In genomic region chr14:93936926-93937325, GRCh38 we compare ENCODE assay signal across 20 cellular contexts. TPM values are rescaled to one million over a fixed set of nuclear protein-coding genes. Genes with fewer than 3 reads are reported as not detected.
A peak's percentile ranks its signal among the peaks of the same experiment; 100 is the strongest.
DNase-seq lines count a peak whose midpoint lies in the region; ATAC-seq and TF ChIP-seq lines count a peak whose summit lies in the region.
"Had no signal": no experiment of that assay in that cellular context is flagged by ENCODE, and none has a peak within 500 bp of the region (broad histone marks: within the 10 kb centered on the region; RNA-seq: fewer than 3 reads in every experiment).

No MANE protein-coding gene starts in this region.

- POLR2A ChIA-PET in RWPE1 (lab: Yijun Ruan, JAX; ENCODE audit: low non-redundant PET): interaction anchor here (0.9 kb wide), 1 partner anchor 9 kb away, joined by 3 read pairs; no protein-coding TSS in a partner anchor

- 80% methylated on average over 6 of the region's 6 CpGs for WGBS in mammary epithelial cell (ENCODE audit: low coverage, missing lambda C conversion rate)
- 83% methylated on average over 6 of the region's 6 CpGs for WGBS in esophagus muscularis mucosa
- WGBS in psoas muscle, 3 donors: 82 to 88% (median 84%) methylated on average over 6 of the region's 6 CpGs
- WGBS in esophagus squamous epithelium, 2 donors: 64 to 78% methylated on average over 3 of the region's 6 CpGs

- dilution Hi-C loops in mammary epithelial cell (cut with HindIII; ENCODE audit: low sequenced_read_pairs): loop anchor here (5.0 kb wide), 1 partner anchor 80 kb away; no protein-coding TSS in a partner anchor

- TF ChIP-seq CTCF in RWPE1 (conservative IDR thresholded peaks at IDR 0.05; ENCODE audit: low read depth) (no peak), mammary epithelial cell (conservative IDR thresholded peaks at IDR 0.05 in 1 of 2, IDR thresholded peaks at IDR 0.05 in 1 of 2; ENCODE audit: extremely low read depth in 1 of 2, insufficient read depth in 1 of 2, low read depth in 1 of 2, low read length in 2 of 2) (no peak), esophagus muscularis mucosa (IDR thresholded peaks at IDR 0.05) (no peak), psoas muscle (IDR thresholded peaks at IDR 0.05) (no peak), esophagus squamous epithelium (IDR thresholded peaks at IDR 0.05) (no peak)

- peak overlapping the region; percentile 26 for H3K9ac ChIP-seq in mammary epithelial cell (ENCODE audit: insufficient read depth, low read length)
- H3K9ac ChIP-seq: BLaER1 had no signal

- no peak for TF ChIP-seq EP300 in esophagus muscularis mucosa (IDR thresholded peaks at IDR 0.05)

- ATAC-seq in psoas muscle (no peak), HG03175 (IDR thresholded peaks at IDR 0.05; ENCODE audit: unreplicated experiment) (no peak)

- H3K4me3 ChIP-seq in mammary epithelial cell (replicated peaks in 1 of 3; ENCODE audit: insufficient read depth in 1 of 3, low read depth in 2 of 3, low read length in 3 of 3) (no peak overlapping the region), esophagus muscularis mucosa (no peak overlapping the region), psoas muscle (no peak overlapping the region), esophagus squamous epithelium (no peak overlapping the region)
- H3K4me3 ChIP-seq: A549, BLaER1, GM12878, HAP-1 had no signal

- CTCF ChIA-PET in RWPE1 (lab: Yijun Ruan, JAX) (interaction anchor here (0.6 to 2.2 kb wide), 13 partner anchors 12 to 1048 kb away, joined by 3 to 11 read pairs (median 3); no protein-coding TSS in a partner anchor), mammary epithelial cell (lab: Charles Lee; ENCODE audit: low non-redundant PET) (interaction anchor here (0.6 to 1.0 kb wide), 3 partner anchors 13 to 200 kb away, joined by 3 read pairs; no protein-coding TSS in a partner anchor)

- peak overlapping the region; percentile 35 for H3K4me2 ChIP-seq in mammary epithelial cell (ENCODE audit: insufficient read depth, low read depth, low read length)
- H3K4me2 ChIP-seq: A549, BLaER1 had no signal

- no TSS peak for BruUV-seq in mammary epithelial cell (replicated peaks; lab: Mats Ljungman, UMichigan)

- H3K27me3 ChIP-seq in mammary epithelial cell (ENCODE audit: insufficient read depth, low read length) (no peaks in the 10 kb centered on the region), esophagus muscularis mucosa (peaks cover 0 to 10% (median 0%) of the 10 kb centered on the region in 4 donors), psoas muscle (ENCODE audit: insufficient read depth in 3 of 3, low read length in 2 of 3) (no peaks in the 10 kb centered on the region), esophagus squamous epithelium (peaks cover 0 to 28% (median 0%) of the 10 kb centered on the region in 4 donors)
- H3K27me3 ChIP-seq: BLaER1 had no signal

- H3K9me3 ChIP-seq in mammary epithelial cell (replicated peaks; ENCODE audit: insufficient read depth, low read length): no peaks in the 10 kb centered on the region
- H3K9me3 ChIP-seq in esophagus muscularis mucosa: no peaks in the 10 kb centered on the region
- no peaks in the 10 kb centered on the region for H3K9me3 ChIP-seq in psoas muscle
- no peaks in the 10 kb centered on the region for H3K9me3 ChIP-seq in esophagus squamous epithelium
- H3K9me3 ChIP-seq: A549, BLaER1, HAP-1 had no signal

- H3K27ac ChIP-seq in RWPE1 (peak overlapping the region; percentile 61; the same call in 1 of the 2 replicates), mammary epithelial cell (ENCODE audit: insufficient read depth, low read depth, low read length) (peak overlapping the region; percentile 36), esophagus muscularis mucosa (replicated peaks in 1 of 4) (peak overlapping the region; percentile 50 to 85 (median 70)), psoas muscle (peak overlapping the region; percentile 98), esophagus squamous epithelium (peak overlapping the region in 2 of 4 donors; percentile 29 to 59)
- H3K27ac ChIP-seq: 22Rv1, A549, BLaER1, HL-60 had no signal

- intact Hi-C loops in mammary epithelial cell (cut with micrococcal nuclease): loop anchor here (1.0 to 5.0 kb wide), 4 partner anchors 22 to 282 kb away; no protein-coding TSS in a partner anchor
- intact Hi-C loops in esophagus muscularis mucosa (cut with DNase I): loop anchor here (10.0 kb wide), 1 partner anchor 198 kb away; no protein-coding TSS in a partner anchor
- intact Hi-C loops in psoas muscle (cut with DNase I): loop anchor here (5.0 to 10.0 kb wide), 2 partner anchors 200 to 208 kb away; no protein-coding TSS in a partner anchor
- intact Hi-C loops in esophagus squamous epithelium (cut with DNase I): loop anchor here (5.0 kb wide), 1 partner anchor 65 kb away; no protein-coding TSS in a partner anchor

- in situ Hi-C loops in mammary epithelial cell (cut with MboI; ENCODE audit: low sequenced_read_pairs in 2 of 2): loop anchor here in 1 of 2 donors (5.0 kb wide), 1 partner anchor 65 kb away; no protein-coding TSS in a partner anchor

- H3K36me3 ChIP-seq in mammary epithelial cell (ENCODE audit: insufficient read depth, low read length) (no peaks in the 10 kb centered on the region), esophagus muscularis mucosa (peaks cover 10 to 69% (median 57%) of the 10 kb centered on the region in 4 donors), psoas muscle (ENCODE audit: insufficient read depth in 1 of 2, low read depth in 1 of 2) (peaks cover 3 to 97% of the 10 kb centered on the region in 2 donors), esophagus squamous epithelium (no peaks in the 10 kb centered on the region)
- H3K36me3 ChIP-seq: BLaER1, HAP-1 had no signal

- no peak for DNase-seq in RWPE1 (ENCODE audit: low spot score)
- no peak for DNase-seq in mammary epithelial cell
- no peak for DNase-seq in esophagus muscularis mucosa (ENCODE audit: extremely low spot score)
- no peak for DNase-seq in psoas muscle
- DNase-seq in Kasumi-1 (lab: John Stamatoyannopoulos, UW): no peak
- no peak for DNase-seq in activated effector memory CD4-positive, alpha-beta T cell treated with anti-CD3 and anti-CD28 coated beads, Interleukin-2, amount 50 U/mL, for 16 hours
- no peak for DNase-seq in esophagus squamous epithelium (lab: John Stamatoyannopoulos, UW)
- DNase-seq: EL had no signal

- H3K79me2 ChIP-seq in mammary epithelial cell (ENCODE audit: insufficient read depth, low read length): no peaks in the 10 kb centered on the region

- TF ChIP-seq POLR2A in esophagus muscularis mucosa (IDR thresholded peaks at IDR 0.05; ENCODE audit: low read depth): no peak
- no peak for TF ChIP-seq POLR2A in esophagus squamous epithelium (IDR thresholded peaks at IDR 0.05)

- H3K4me1 ChIP-seq in mammary epithelial cell (ENCODE audit: insufficient read depth, low read length): peaks cover 45% of the 10 kb centered on the region
- peaks cover 3 to 92% (median 72%) of the 10 kb centered on the region in 4 donors for H3K4me1 ChIP-seq in esophagus muscularis mucosa
- peaks cover 57% of the 10 kb centered on the region for H3K4me1 ChIP-seq in psoas muscle
- H3K4me1 ChIP-seq in esophagus squamous epithelium: peaks cover 18 to 55% (median 31%) of the 10 kb centered on the region in 3 donors
- H3K4me1 ChIP-seq: HAP-1 had no signal

- H4K20me1 ChIP-seq in mammary epithelial cell (ENCODE audit: insufficient read depth, low read length): no peaks in the 10 kb centered on the region
- H4K20me1 ChIP-seq: BLaER1 had no signal

- no peak overlapping the region for H2AFZ ChIP-seq in mammary epithelial cell (ENCODE audit: low read depth, low read length)

RNA-seq across cellular contexts. Expression of gene FAM181A, which starts 9.8 kb away (rescaled TPM):
- total RNA-seq in mammary epithelial cell (under 1 TPM in 1 of 2 donors, not detected in 1; 0.17 TPM), esophagus muscularis mucosa (not detected), psoas muscle (not detected), esophagus squamous epithelium (not detected)
- polyA plus RNA-seq in mammary epithelial cell (0.18 TPM), psoas muscle (under 1 TPM in 2 of 3 donors, not detected in 1; 0.14 to 0.32 TPM)
- polyA minus RNA-seq in mammary epithelial cell: not detected
- total RNA-seq: CD4-positive, alpha-beta memory T cell; G401; GM12878; H4; HT1080 had no signal
- polyA plus RNA-seq: A549; CD14-positive monocyte; CD4-positive, alpha-beta memory T cell; GM12878 had no signal

RNA-seq across cellular contexts. Expression of gene ASB2, which starts 39.4 kb away (rescaled TPM):
- total RNA-seq in mammary epithelial cell: under 1 TPM; 0.17 to 0.19 TPM
- 0.92 TPM for polyA plus RNA-seq in mammary epithelial cell
- not detected for polyA minus RNA-seq in mammary epithelial cell
- total RNA-seq in esophagus muscularis mucosa: 100 to 1,000 TPM in 3 of 4 donors, 10 to 100 TPM in 1; 53.5 to 164 (median 105) TPM
- total RNA-seq in psoas muscle: 100 to 1,000 TPM; 148 to 443 (median 252) TPM
- polyA plus RNA-seq in psoas muscle: 100 to 1,000 TPM in 2 of 3 donors, 10 to 100 TPM in 1; 41.2 to 460 (median 217) TPM
- total RNA-seq in esophagus squamous epithelium: 1 to 10 TPM in 3 of 4 donors, under 1 TPM in 1; 0.83 to 8.8 (median 3.7) TPM
- total RNA-seq: H4, HT1080 had no signal

Comparison
In these comparisons a context has a peak if more than half of its experiments do, and no peak if none do; other contexts are left out.
1. RNA of gene ASB2, which starts 39.4 kb away (total RNA-seq): 148 to 443 TPM in psoas muscle and 53.5 to 164 TPM in esophagus muscularis mucosa; 0.83 to 8.8 TPM in esophagus squamous epithelium and 0.17 to 0.19 TPM in mammary epithelial cell; every median in the first group is over 4 times any median in the second.